Comparison of ENCODE assay signal across 8 cellular contexts in the genomic region with DNA sequence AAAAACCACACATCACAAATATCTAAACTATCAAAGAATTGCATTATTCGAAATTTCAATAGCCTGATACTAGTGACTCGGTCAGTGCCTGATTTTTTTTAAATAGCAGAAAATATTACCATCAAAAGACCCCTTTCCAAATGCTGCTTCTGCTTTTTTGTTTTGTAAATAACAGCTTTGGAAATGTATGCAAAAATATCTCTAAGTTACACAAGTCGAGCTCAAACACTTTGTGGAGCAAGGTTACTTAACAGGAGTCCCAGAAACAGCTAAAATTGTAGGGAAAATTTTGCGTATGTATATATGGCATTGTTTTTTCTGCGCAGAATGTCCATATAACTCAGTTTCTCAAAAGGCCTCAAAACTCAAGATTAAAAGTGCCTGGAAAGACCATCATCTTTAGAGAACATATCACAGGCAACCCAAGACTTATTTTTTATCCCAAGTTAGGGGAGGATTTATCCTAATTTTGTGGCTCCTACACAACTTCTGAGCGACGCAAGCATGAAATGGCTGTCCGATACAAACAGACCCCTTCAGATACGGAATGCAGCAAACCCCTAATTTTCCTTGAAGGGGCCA. TPM values are rescaled to one million over a fixed set of nuclear protein-coding genes. Genes with fewer than 3 reads are reported as not detected.
DNase-seq lines count a peak whose midpoint lies in the region; ATAC-seq and TF ChIP-seq lines count a peak whose summit lies in the region.

No MANE protein-coding gene starts in this region.

- peaks cover 4% of the 10 kb centered on the region for H3K9me3 Mint-ChIP-seq in nephron progenitor cell

- H3K4me3 Mint-ChIP-seq in nephron progenitor cell: peak overlapping the region; percentile 87

- ATAC-seq in GM21526 (IDR thresholded peaks at IDR 0.05; ENCODE audit: low FRiP score, unreplicated experiment) (no peak), GM18861 (IDR thresholded peaks at IDR 0.05; ENCODE audit: unreplicated experiment) (no peak)

- H3K4me1 ChIP-seq in Loucy (ENCODE audit: insufficient read depth, low read length, poor library complexity, severe bottlenecking): peaks cover 30% of the 10 kb centered on the region

- H2AFZ ChIP-seq in Loucy (ENCODE audit: low read length): 0 out of 2 replicates have a peak overlapping the region, but pooled peaks have one; percentile 77

- peaks cover 67% of the 10 kb centered on the region for H3K79me2 ChIP-seq in Loucy (ENCODE audit: insufficient read depth, low read length)

- H3K36me3 Mint-ChIP-seq in nephron progenitor cell (ENCODE audit: low read depth): peaks cover 6% of the 10 kb centered on the region

- H3K9ac ChIP-seq in Loucy (ENCODE audit: low read depth, low read length, poor library complexity, severe bottlenecking): peak overlapping the region; percentile 79

- no peaks in the 10 kb centered on the region for H3F3A ChIP-seq in Loucy (ENCODE audit: low read depth)

- peak overlapping the region; percentile 73 for H3K27ac ChIP-seq in C4-2B
- H3K27ac ChIP-seq in dorsolateral prefrontal cortex: peak overlapping the region in 55 of 59 donors; percentile 86 to 100 (median 96)

- peak overlapping the region; percentile 90 for H3K4me2 ChIP-seq in Loucy (ENCODE audit: low read depth, low read length, poor library complexity, severe bottlenecking)

- peaks cover 28% of the 10 kb centered on the region for H4K20me1 ChIP-seq in Loucy (ENCODE audit: insufficient read depth, low read length, poor library complexity, severe bottlenecking)

- H3K36me3 ChIP-seq in Loucy (ENCODE audit: insufficient read depth, low read length): no peaks in the 10 kb centered on the region

- H3K27me3 Mint-ChIP-seq in nephron progenitor cell (ENCODE audit: low read depth, poor library complexity): peaks cover 4% of the 10 kb centered on the region

- TF ChIP-seq CTCF in C4-2B (conservative IDR thresholded peaks at IDR 0.05) (no peak), Loucy (conservative IDR thresholded peaks at IDR 0.05; ENCODE audit: low read length) (no peak), dorsolateral prefrontal cortex (IDR thresholded peaks at IDR 0.05 in 54 of 56, conservative IDR thresholded peaks at IDR 0.05 in 2 of 56; ENCODE audit: low read depth in 1 of 56, partially characterized antibody in 56 of 56) (no peak), nephron progenitor cell (IDR thresholded peaks at IDR 0.05) (no peak)

- intact Hi-C loops in dorsolateral prefrontal cortex (cut with DNase I): loop anchor here (2.0 to 10.0 kb wide), 8 partner anchors 57 to 245 kb away; a partner anchor contains a TSS

- no peaks in the 10 kb centered on the region for H3K9me2 ChIP-seq in Loucy (replicated peaks; ENCODE audit: low read depth, low read length)

- no peak overlapping the region for H3K27ac Mint-ChIP-seq in nephron progenitor cell

- H3K4me1 Mint-ChIP-seq in nephron progenitor cell: peaks cover 28% of the 10 kb centered on the region

- H3K4me3 ChIP-seq in Loucy (ENCODE audit: low read length, poor library complexity, severe bottlenecking) (peak overlapping the region; percentile 77), dorsolateral prefrontal cortex (peak overlapping the region; percentile 73 to 98 (median 92))

- no peaks in the 10 kb centered on the region for H3K9me3 ChIP-seq in Loucy (ENCODE audit: insufficient read depth, low read depth, low read length)

- H3K27me3 ChIP-seq in Loucy (ENCODE audit: insufficient read depth, low read length, poor library complexity, severe bottlenecking): no peaks in the 10 kb centered on the region
- H3K27me3 ChIP-seq in dorsolateral prefrontal cortex: no peaks in the 10 kb centered on the region

- DNase-seq in dorsolateral prefrontal cortex (no peak), nephron progenitor cell (no peak), AG20443 (ENCODE audit: low spot score) (no peak), ecto neural progenitor cell (ENCODE audit: low spot score) (no peak)

RNA-seq across cellular contexts. Expression of a gene that starts 1.4 kb away (rescaled TPM):
- 10 to 100 TPM; 25.2 to 62.1 (median 36.1) TPM for total RNA-seq in dorsolateral prefrontal cortex
